ENCODE assay signal across 13 cellular contexts in genomic region chr6:34663371-34663770, GRCh38. TPM values are rescaled to one million over a fixed set of nuclear protein-coding genes. Genes with fewer than 3 reads are reported as not detected.
DNase-seq lines count a peak whose midpoint lies in the region; ATAC-seq and TF ChIP-seq lines count a peak whose summit lies in the region.
"Had no signal": no experiment of that assay in that cellular context is flagged by ENCODE, and none has a peak within 500 bp of the region (broad histone marks: within the 10 kb centered on the region; RNA-seq: fewer than 3 reads in every experiment).

No MANE protein-coding gene starts in this region.

- peaks cover 95% of the 10 kb centered on the region for H3K79me2 ChIP-seq in OCI-LY3 (ENCODE audit: low read length)
- peaks cover 2% of the 10 kb centered on the region for H3K79me2 ChIP-seq in trophoblast cell (ENCODE audit: control insufficient read depth, insufficient read depth, low read length, poor library complexity)

- CTCF ChIA-PET in Calu3 (lab: Charles Lee) (interaction anchor here (1.9 kb wide), 1 partner anchor 54 kb away, joined by 6 read pairs; no protein-coding TSS in a partner anchor), RWPE1 (lab: Yijun Ruan, JAX) (no interaction called here)
- CTCF ChIA-PET in CD4-positive, alpha-beta T cell (lab: Charles Lee) = no interaction called here

- no TSS peak for BruUV-seq in Calu3 (replicated peaks; lab: Mats Ljungman, UMichigan)

- no peak for ATAC-seq in CD4-positive, alpha-beta T cell (ENCODE audit: poor library complexity)

- H3K4me3 ChIP-seq in OCI-LY3 (ENCODE audit: low read length) (no peak overlapping the region), colonic mucosa (no peak overlapping the region), trophoblast cell (ENCODE audit: low read depth, low read length) (no peak overlapping the region)
- H3K4me3 ChIP-seq: right atrium auricular region had no signal

- H3K4me2 ChIP-seq in OCI-LY3 (ENCODE audit: low read length) (peak overlapping the region; percentile 38), trophoblast cell (ENCODE audit: low read length) (no peak overlapping the region)

- peak overlapping the region; percentile 1 for H3K4ac ChIP-seq in trophoblast cell (ENCODE audit: low read depth, low read length)

- POLR2A ChIA-PET in CD4-positive, alpha-beta T cell (lab: Charles Lee) = interaction anchor here (1.0 to 3.2 kb wide), 2 partner anchors 11 to 33 kb away, joined by 3 to 16 read pairs; partner anchors contain the start of gene ILRUN
- POLR2A ChIA-PET in RWPE1 (lab: Yijun Ruan, JAX; ENCODE audit: low non-redundant PET) = no interaction called here

- H3K27ac Mint-ChIP-seq in Calu3 (ENCODE audit: unreplicated experiment) = peak overlapping the region; percentile 83
- no peak overlapping the region for H3K27ac Mint-ChIP-seq in CD4-positive, alpha-beta T cell

- no peaks in the 10 kb centered on the region for H4K20me1 ChIP-seq in OCI-LY3 (ENCODE audit: insufficient read depth, low read length)

- peak overlapping the region; percentile 82 for H3K27ac ChIP-seq in OCI-LY3 (ENCODE audit: low read length)
- H3K27ac ChIP-seq in colonic mucosa = peak overlapping the region; percentile 14
- no peak overlapping the region for H3K27ac ChIP-seq in trophoblast cell (ENCODE audit: low read depth, low read length)
- H3K27ac ChIP-seq in CD4-positive, alpha-beta T cell (ENCODE audit: low read depth, low read length) = no peak overlapping the region
- no peak overlapping the region for H3K27ac ChIP-seq in RWPE1

- no peaks in the 10 kb centered on the region for H3K9me3 ChIP-seq in OCI-LY3 (ENCODE audit: insufficient read depth, low read length)
- H3K9me3 ChIP-seq in colonic mucosa = no peaks in the 10 kb centered on the region
- H3K9me3 ChIP-seq in trophoblast cell (ENCODE audit: insufficient read depth, low read depth, low read length) = no peaks in the 10 kb centered on the region
- no peaks in the 10 kb centered on the region for H3K9me3 ChIP-seq in CD4-positive, alpha-beta T cell (ENCODE audit: control insufficient read depth, low read length)
- H3K9me3 ChIP-seq: right atrium auricular region had no signal

- no peaks in the 10 kb centered on the region for H3K36me3 Mint-ChIP-seq in Calu3 (ENCODE audit: insufficient read depth, unreplicated experiment)
- H3K36me3 Mint-ChIP-seq in CD4-positive, alpha-beta T cell (ENCODE audit: low read depth) = peaks cover 4% of the 10 kb centered on the region

- no peak overlapping the region for H4K8ac ChIP-seq in trophoblast cell (ENCODE audit: low read depth, low read length)

- H3K4me1 ChIP-seq in OCI-LY3 (ENCODE audit: low read length) = peaks cover 61% of the 10 kb centered on the region
- no peaks in the 10 kb centered on the region for H3K4me1 ChIP-seq in colonic mucosa
- H3K4me1 ChIP-seq in trophoblast cell (ENCODE audit: control insufficient read depth in 1 of 2, insufficient read depth in 2 of 2, low read length in 2 of 2) = peaks cover 0 to 8% of the 10 kb centered on the region in 2 experiments

- no peak overlapping the region for H4K91ac ChIP-seq in trophoblast cell (ENCODE audit: low read depth, low read length)

- no peak overlapping the region for H2AK5ac ChIP-seq in trophoblast cell (ENCODE audit: low read length)

- H3K27me3 ChIP-seq in OCI-LY3 (ENCODE audit: low read depth, low read length) (no peaks in the 10 kb centered on the region), colonic mucosa (no peaks in the 10 kb centered on the region), trophoblast cell (ENCODE audit: insufficient read depth, low read length) (no peaks in the 10 kb centered on the region)
- no peaks in the 10 kb centered on the region for H3K27me3 ChIP-seq in CD4-positive, alpha-beta T cell (ENCODE audit: control insufficient read depth, insufficient read depth, low read length)
- H3K27me3 ChIP-seq: right atrium auricular region had no signal

- no peak for DNase-seq in Calu3
- DNase-seq in colonic mucosa = no peak
- DNase-seq in trophoblast cell = no peak
- DNase-seq in CD4-positive, alpha-beta T cell = no peak
- DNase-seq in DMS 273 treated with DMSO at 0.1 percent for 48 hours (lab: John Stamatoyannopoulos, UW) = no peak
- no peak for DNase-seq in RWPE1 (ENCODE audit: low spot score)
- DNase-seq: activated CD8-positive, alpha-beta memory T cell treated with anti-CD3 and anti-CD28 coated beads, Interleukin-2, amount 50 U/mL, for 48 hours; aorta; islet precursor cell; NCI-H1105 treated with DMSO at 0.1 percent for 48 hours; stimulated activated CD4-positive, alpha-beta T cell treated with anti-CD3 and anti-CD28 coated beads, Interleukin-4, amount 100 ng/mL, for 4 hours had no signal

- H2AFZ ChIP-seq in OCI-LY3 (ENCODE audit: low read depth, low read length) = no peak overlapping the region
- no peak overlapping the region for H2AFZ ChIP-seq in trophoblast cell (ENCODE audit: insufficient read depth, low read length, poor library complexity)

- intact Hi-C loops in Calu3 (cut with micrococcal nuclease; ENCODE audit: unreplicated experiment) (no loop called here), colonic mucosa (cut with DNase I) (no loop called here)
- intact Hi-C loops in CD4-positive, alpha-beta T cell (cut with DNase I, micrococcal nuclease) = no loop called here

- no peak overlapping the region for H4K12ac ChIP-seq in trophoblast cell (ENCODE audit: low read depth, low read length)

- H3K36me3 ChIP-seq in OCI-LY3 (replicated peaks; ENCODE audit: low read depth, low read length) = peaks cover 14% of the 10 kb centered on the region
- H3K36me3 ChIP-seq in colonic mucosa = no peaks in the 10 kb centered on the region
- no peaks in the 10 kb centered on the region for H3K36me3 ChIP-seq in trophoblast cell (ENCODE audit: control insufficient read depth in 1 of 2, insufficient read depth in 2 of 2, low read length in 2 of 2)
- H3K36me3 ChIP-seq: right atrium auricular region had no signal

- no peaks in the 10 kb centered on the region for H3K9me3 Mint-ChIP-seq in Calu3 (ENCODE audit: low read depth, unreplicated experiment)
- no peaks in the 10 kb centered on the region for H3K9me3 Mint-ChIP-seq in CD4-positive, alpha-beta T cell

- peaks cover 54% of the 10 kb centered on the region for H3K4me1 Mint-ChIP-seq in Calu3 (ENCODE audit: low read depth, unreplicated experiment)
- peaks cover 66% of the 10 kb centered on the region for H3K4me1 Mint-ChIP-seq in CD4-positive, alpha-beta T cell (ENCODE audit: low read depth)

- no peak overlapping the region for H3K23ac ChIP-seq in trophoblast cell (ENCODE audit: low read length)

- no peak overlapping the region for H3K9ac ChIP-seq in OCI-LY3 (ENCODE audit: low read length)
- H3K9ac ChIP-seq in colonic mucosa (ENCODE audit: low read depth in 2 of 2, low read length in 2 of 2) = no peak overlapping the region
- H3K9ac ChIP-seq in trophoblast cell (ENCODE audit: low read length) = no peak overlapping the region

- H2BK12ac ChIP-seq in trophoblast cell (ENCODE audit: low read length) = no peak overlapping the region

- H2BK5ac ChIP-seq in trophoblast cell (ENCODE audit: low read depth, low read length, poor library complexity) = no peak overlapping the region

- H3K4me3 Mint-ChIP-seq in Calu3 (ENCODE audit: low read depth, unreplicated experiment) = peak overlapping the region; percentile 4
- H3K4me3 Mint-ChIP-seq in CD4-positive, alpha-beta T cell = no peak overlapping the region

- H3K27me3 Mint-ChIP-seq in Calu3 (ENCODE audit: unreplicated experiment) = no peaks in the 10 kb centered on the region
- no peaks in the 10 kb centered on the region for H3K27me3 Mint-ChIP-seq in CD4-positive, alpha-beta T cell

- no CpG with 5 or more reads among the region's 2 CpGs for WGBS in trophoblast cell (ENCODE audit: extremely low coverage, insufficient coverage, insufficient read length)

- TF ChIP-seq CTCF in Calu3 (IDR thresholded peaks at IDR 0.05; ENCODE audit: unreplicated experiment) (no peak), OCI-LY3 (IDR thresholded peaks at IDR 0.05; ENCODE audit: low read depth, low read length) (no peak), colonic mucosa (IDR thresholded peaks at IDR 0.05) (no peak), RWPE1 (conservative IDR thresholded peaks at IDR 0.05; ENCODE audit: low read depth) (no peak)
- no peak for TF ChIP-seq CTCF in CD4-positive, alpha-beta T cell (IDR thresholded peaks at IDR 0.05)

- no peaks in the 10 kb centered on the region for H3K79me1 ChIP-seq in trophoblast cell (ENCODE audit: low read length)

- no peak overlapping the region for H2BK120ac ChIP-seq in trophoblast cell (ENCODE audit: insufficient read depth, low read length, poor library complexity)

- H3K18ac ChIP-seq in trophoblast cell (ENCODE audit: low read length) = no peak overlapping the region

- H3K14ac ChIP-seq in trophoblast cell (ENCODE audit: low read length) = no peak overlapping the region

RNA-seq across cellular contexts. Expression of gene ILRUN, which starts 33.2 kb away (rescaled TPM):
- total RNA-seq in Calu3 (2022) (137 and 145 TPM in 2 replicates), colonic mucosa (10 to 100 TPM; 48.5 to 57.6 TPM)
- polyA plus RNA-seq in trophoblast cell (2013) = 39.4 and 41.5 TPM in 2 replicates
- total RNA-seq in CD4-positive, alpha-beta T cell = 10 to 100 TPM; 44.9 to 49.4 TPM

Comparison
In these comparisons a context has a peak if more than half of its experiments do, and no peak if none do; other contexts are left out.
1. H3K27ac ChIP-seq: peak in OCI-LY3 (single experiment) and colonic mucosa (single experiment); none in trophoblast cell (single experiment), CD4-positive, alpha-beta T cell (single experiment) and RWPE1 (single experiment).